In the genomic region with DNA sequence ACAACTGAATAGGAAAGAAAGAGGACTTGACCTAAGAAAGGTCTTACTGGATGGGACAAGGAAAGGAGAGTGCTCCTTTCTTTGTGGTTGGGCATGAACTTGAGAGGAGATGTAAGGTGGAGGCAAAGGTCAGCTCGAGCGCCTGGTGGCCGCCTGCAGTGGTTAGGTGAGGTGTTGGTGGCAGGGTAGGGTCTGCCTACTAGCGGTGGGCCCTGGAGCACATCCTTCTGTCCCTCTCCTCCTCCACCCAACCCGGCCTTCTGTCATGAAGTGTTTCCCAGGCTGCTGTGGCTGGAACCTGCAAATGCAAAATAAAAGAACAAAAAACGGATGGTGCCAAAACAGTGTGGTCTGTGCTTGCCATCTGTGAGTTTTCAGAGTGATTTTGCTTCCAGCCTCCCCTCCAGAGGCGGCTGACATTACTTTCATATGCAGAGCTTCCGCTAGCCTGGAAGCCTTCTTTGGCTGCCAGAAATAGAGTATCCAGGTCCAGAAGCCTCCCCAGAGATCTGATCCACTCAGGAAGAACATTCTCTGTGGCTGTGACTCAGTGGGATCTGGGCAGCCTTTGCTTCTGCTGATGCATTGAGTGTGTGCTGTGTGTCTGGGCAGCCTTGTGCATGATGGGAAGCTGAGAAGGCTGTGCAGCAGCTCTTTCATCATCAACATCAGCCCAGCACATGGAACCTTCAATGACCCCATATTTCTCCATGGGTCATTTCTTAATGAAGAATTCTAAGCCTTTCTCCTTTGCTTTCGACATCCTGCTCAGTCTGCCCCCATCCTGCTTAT, we compare ENCODE assay signal across 18 cellular contexts.
DNase-seq lines count a peak whose midpoint lies in the region; ATAC-seq and TF ChIP-seq lines count a peak whose summit lies in the region.
"Had no signal": no experiment of that assay in that cellular context is flagged by ENCODE, and none has a peak within 500 bp of the region (broad histone marks: within the 10 kb centered on the region; RNA-seq: fewer than 3 reads in every experiment).

No MANE protein-coding gene starts in this region.

- TF ChIP-seq CTCF in WTC11 (IDR thresholded peaks at IDR 0.05) (no peak), heart right ventricle (IDR thresholded peaks at IDR 0.05) (no peak), gastrocnemius medialis (IDR thresholded peaks at IDR 0.05 in 4 of 5, conservative IDR thresholded peaks at IDR 0.05 in 1 of 5) (no peak)

- H3K4me1 Mint-ChIP-seq in WTC11 (no peaks in the 10 kb centered on the region), T-cell (no peaks in the 10 kb centered on the region)

- peak overlapping the region in 5 of 10 donors; percentile 7 to 62 (median 25) for H3K27ac ChIP-seq in heart right ventricle
- no peak overlapping the region for H3K27ac ChIP-seq in gastrocnemius medialis
- H3K27ac ChIP-seq: adrenal gland; BLaER1 treated with 17β-estradiol and CSF1 and Interleukin-3, amounts not matched to agents 10 nM and 100 nM; WERI-Rb-1 had no signal

- H3K36me3 Mint-ChIP-seq in WTC11 (no peaks in the 10 kb centered on the region), T-cell (no peaks in the 10 kb centered on the region)
- H3K36me3 Mint-ChIP-seq: natural killer cell treated with Interleukin-12 subunit alpha and Interleukin-12 subunit beta and Interleukin-15 and Interleukin-18, amount 100 ng/mL, for 72 hours had no signal

- H3K4me3 Mint-ChIP-seq in WTC11 (no peak overlapping the region), T-cell (no peak overlapping the region)
- H3K4me3 Mint-ChIP-seq: dendritic cell treated with granulocyte-macrophage colony-stimulating factor and Interleukin-4, amounts not matched to agents 40 ng/mL and 50 ng/mL, for 4 days; natural killer cell treated with Interleukin-12 subunit alpha and Interleukin-12 subunit beta and Interleukin-15 and Interleukin-18, amount 100 ng/mL, for 72 hours had no signal

- no peaks in the 10 kb centered on the region for H3K9me3 ChIP-seq in heart right ventricle
- H3K9me3 ChIP-seq in gastrocnemius medialis, result no peaks in the 10 kb centered on the region
- H3K9me3 ChIP-seq: adrenal gland; BLaER1 treated with 17β-estradiol and CSF1 and Interleukin-3, amounts not matched to agents 10 nM and 100 nM had no signal

- no peaks in the 10 kb centered on the region for H3K36me3 ChIP-seq in heart right ventricle
- H3K36me3 ChIP-seq in gastrocnemius medialis, result no peaks in the 10 kb centered on the region
- H3K36me3 ChIP-seq: adrenal gland; BLaER1 treated with 17β-estradiol and CSF1 and Interleukin-3, amounts not matched to agents 10 nM and 100 nM; WERI-Rb-1 had no signal

- H3K4me1 ChIP-seq in heart right ventricle (peaks cover 0 to 19% (median 0%) of the 10 kb centered on the region in 9 donors), gastrocnemius medialis (no peaks in the 10 kb centered on the region)

- POLR2A ChIA-PET in WTC11 (lab: Charles Lee), result no interaction called here
- POLR2A ChIA-PET in T-cell (lab: Charles Lee), result no interaction called here

- no peaks in the 10 kb centered on the region for H3K9me3 Mint-ChIP-seq in WTC11
- H3K9me3 Mint-ChIP-seq in T-cell, result no peaks in the 10 kb centered on the region
- H3K9me3 Mint-ChIP-seq: dendritic cell treated with granulocyte-macrophage colony-stimulating factor and Interleukin-4, amounts not matched to agents 40 ng/mL and 50 ng/mL, for 4 days; natural killer cell treated with Interleukin-12 subunit alpha and Interleukin-12 subunit beta and Interleukin-15 and Interleukin-18, amount 100 ng/mL, for 72 hours had no signal

- H3K27ac Mint-ChIP-seq in WTC11 (no peak overlapping the region), T-cell (no peak overlapping the region)
- H3K27ac Mint-ChIP-seq: dendritic cell treated with granulocyte-macrophage colony-stimulating factor and Interleukin-4, amounts not matched to agents 40 ng/mL and 50 ng/mL, for 4 days; natural killer cell treated with Interleukin-12 subunit alpha and Interleukin-12 subunit beta and Interleukin-15 and Interleukin-18, amount 100 ng/mL, for 72 hours had no signal

- H3K27me3 ChIP-seq in heart right ventricle (no peaks in the 10 kb centered on the region), gastrocnemius medialis (no peaks in the 10 kb centered on the region)
- H3K27me3 ChIP-seq: adrenal gland; BLaER1 treated with 17β-estradiol and CSF1 and Interleukin-3, amounts not matched to agents 10 nM and 100 nM had no signal

- H3K27me3 Mint-ChIP-seq in WTC11 (ENCODE audit: low read depth), result no peaks in the 10 kb centered on the region; the same call in 1 of the 2 replicates
- peaks cover 9 to 13% of the 10 kb centered on the region in 2 donors for H3K27me3 Mint-ChIP-seq in T-cell

- H3K4me3 ChIP-seq in heart right ventricle (no peak overlapping the region), gastrocnemius medialis (no peak overlapping the region)
- H3K4me3 ChIP-seq: adrenal gland; BLaER1 treated with 17β-estradiol and CSF1 and Interleukin-3, amounts not matched to agents 10 nM and 100 nM had no signal

- CTCF ChIA-PET in WTC11 (lab: Charles Lee) (interaction anchor here (2.5 kb wide), 1 partner anchor 10 kb away, joined by 10 read pairs; no protein-coding TSS in a partner anchor), T-cell (lab: Charles Lee) (no interaction called here)

- ATAC-seq in WTC11 (peak; percentile 44), heart right ventricle (peak; percentile 77 to 93 (median 86)), gastrocnemius medialis (peak; percentile 65 to 82), T-cell (replicated peaks in 1 of 4) (no peak), GM21737 (IDR thresholded peaks at IDR 0.05; ENCODE audit: unreplicated experiment) (no peak)
- ATAC-seq: natural killer cell treated with Interleukin-12 subunit alpha and Interleukin-12 subunit beta and Interleukin-15 and Interleukin-18, amount 100 ng/mL, for 72 hours had no signal

- TF ChIP-seq POLR2A in gastrocnemius medialis (IDR thresholded peaks at IDR 0.05), result no peak

- intact Hi-C loops in heart right ventricle (cut with DNase I), result loop anchor here in 2 of 10 donors (10.0 kb wide), 1 partner anchor 187 kb away; the partner anchor contains the start of gene MAN1A1 (in 2 of the 2)
- intact Hi-C loops in gastrocnemius medialis (cut with DNase I; ENCODE audit: low total_unique reads), result no loop called here

- DNase-seq in EH (ENCODE audit: low read depth) (peak; percentile 15), WTC11 (ENCODE audit: low spot score) (no peak), heart right ventricle (peak; percentile 36 to 42), gastrocnemius medialis (peak; percentile 45 to 77), retina (no peak), T-cell (no peak), kidney tubule cell (ENCODE audit: low spot score) (no peak)
- DNase-seq: activated CD8-positive, alpha-beta memory T cell treated with anti-CD3 and anti-CD28 coated beads, Interleukin-2, amount 50 U/mL, for 48 hours; kidney glomerular epithelial cell; NCI-H1436 treated with DMSO at 0.1 percent for 48 hours; NCI-H69; SHP77; WERI-Rb-1 had no signal

- in situ Hi-C loops in gastrocnemius medialis (cut with MboI; ENCODE audit: low sequenced_read_pairs in 4 of 4), result no loop called here

- 83 to 89% methylated on average over 9 of the region's 9 CpGs for WGBS in heart right ventricle, 2 donors

TF ChIP-seq in WTC11, 78 proteins besides CTCF, POLR2A, EP300 and RAD21 (continues in another document):
- TF ChIP-seq, protein P1, sequence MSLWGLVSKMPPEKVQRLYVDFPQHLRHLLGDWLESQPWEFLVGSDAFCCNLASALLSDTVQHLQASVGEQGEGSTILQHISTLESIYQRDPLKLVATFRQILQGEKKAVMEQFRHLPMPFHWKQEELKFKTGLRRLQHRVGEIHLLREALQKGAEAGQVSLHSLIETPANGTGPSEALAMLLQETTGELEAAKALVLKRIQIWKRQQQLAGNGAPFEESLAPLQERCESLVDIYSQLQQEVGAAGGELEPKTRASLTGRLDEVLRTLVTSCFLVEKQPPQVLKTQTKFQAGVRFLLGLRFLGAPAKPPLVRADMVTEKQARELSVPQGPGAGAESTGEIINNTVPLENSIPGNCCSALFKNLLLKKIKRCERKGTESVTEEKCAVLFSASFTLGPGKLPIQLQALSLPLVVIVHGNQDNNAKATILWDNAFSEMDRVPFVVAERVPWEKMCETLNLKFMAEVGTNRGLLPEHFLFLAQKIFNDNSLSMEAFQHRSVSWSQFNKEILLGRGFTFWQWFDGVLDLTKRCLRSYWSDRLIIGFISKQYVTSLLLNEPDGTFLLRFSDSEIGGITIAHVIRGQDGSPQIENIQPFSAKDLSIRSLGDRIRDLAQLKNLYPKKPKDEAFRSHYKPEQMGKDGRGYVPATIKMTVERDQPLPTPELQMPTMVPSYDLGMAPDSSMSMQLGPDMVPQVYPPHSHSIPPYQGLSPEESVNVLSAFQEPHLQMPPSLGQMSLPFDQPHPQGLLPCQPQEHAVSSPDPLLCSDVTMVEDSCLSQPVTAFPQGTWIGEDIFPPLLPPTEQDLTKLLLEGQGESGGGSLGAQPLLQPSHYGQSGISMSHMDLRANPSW (CRISPR knock-in tag; conservative IDR thresholded peaks at IDR 0.05; ENCODE audit: low read depth), result no peak
- no peak for TF ChIP-seq HMGA2 (CRISPR knock-in tag; IDR thresholded peaks at IDR 0.05)
- TF ChIP-seq MXD4 (CRISPR knock-in tag; IDR thresholded peaks at IDR 0.05; ENCODE audit: borderline replicate concordance), result no peak
- TF ChIP-seq, protein P2, sequence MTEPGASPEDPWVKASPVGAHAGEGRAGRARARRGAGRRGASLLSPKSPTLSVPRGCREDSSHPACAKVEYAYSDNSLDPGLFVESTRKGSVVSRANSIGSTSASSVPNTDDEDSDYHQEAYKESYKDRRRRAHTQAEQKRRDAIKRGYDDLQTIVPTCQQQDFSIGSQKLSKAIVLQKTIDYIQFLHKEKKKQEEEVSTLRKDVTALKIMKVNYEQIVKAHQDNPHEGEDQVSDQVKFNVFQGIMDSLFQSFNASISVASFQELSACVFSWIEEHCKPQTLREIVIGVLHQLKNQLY (CRISPR knock-in tag; IDR thresholded peaks at IDR 0.05), result no peak
- TF ChIP-seq PRRX2 (CRISPR knock-in tag; IDR thresholded peaks at IDR 0.05), result no peak
- no peak for TF ChIP-seq NFE2L1 (CRISPR knock-in tag; IDR thresholded peaks at IDR 0.05)
- TF ChIP-seq CBFB (CRISPR knock-in tag; IDR thresholded peaks at IDR 0.05; ENCODE audit: low read depth), result no peak
- no peak for TF ChIP-seq RORB (CRISPR knock-in tag; IDR thresholded peaks at IDR 0.05)
- no peak for TF ChIP-seq MAX (CRISPR knock-in tag; IDR thresholded peaks at IDR 0.05)

Comparison
In these comparisons a context has a peak if more than half of its experiments do, and no peak if none do; other contexts are left out.
1. DNase-seq: peak in EH (single experiment), heart right ventricle (2 of 2) and gastrocnemius medialis (2 of 2); none in WTC11 (single experiment), retina (single experiment), T-cell (0 of 34) and kidney tubule cell (single experiment).
2. ATAC-seq: peak in WTC11 (single experiment), heart right ventricle (8 of 8) and gastrocnemius medialis (2 of 2); none in T-cell (0 of 4) and GM21737 (single experiment).